Comparison of ENCODE assay signal across 16 cellular contexts in genomic region chr7:11170160-11170559, GRCh38.
DNase-seq lines count a peak whose midpoint lies in the region; ATAC-seq and TF ChIP-seq lines count a peak whose summit lies in the region.
"Had no signal": no experiment of that assay in that cellular context is flagged by ENCODE, and none has a peak within 500 bp of the region (broad histone marks: within the 10 kb centered on the region; RNA-seq: fewer than 3 reads in every experiment).

No MANE protein-coding gene starts in this region.

- H3K36me3 Mint-ChIP-seq in memory B cell (peaks cover 4% of the 10 kb centered on the region), osteocyte (ENCODE audit: unreplicated experiment) (peaks cover 4% of the 10 kb centered on the region)

- no peaks in the 10 kb centered on the region for H3K79me2 ChIP-seq in smooth muscle cell (ENCODE audit: low read depth)

- no peak for ATAC-seq in memory B cell (ENCODE audit: low read depth)
- ATAC-seq: foreskin keratinocyte, Panc1 had no signal

- H3K4me1 ChIP-seq in spleen (no peaks in the 10 kb centered on the region), smooth muscle cell (ENCODE audit: low read depth) (no peaks in the 10 kb centered on the region), vagina (no peaks in the 10 kb centered on the region)
- H3K4me1 ChIP-seq: foreskin keratinocyte, pancreas had no signal

- H3K27ac Mint-ChIP-seq in memory B cell (peak overlapping the region; percentile 63), osteocyte (ENCODE audit: unreplicated experiment) (no peak overlapping the region)
- H3K27ac Mint-ChIP-seq: activated naive CD4-positive, alpha-beta T cell treated with anti-CD3 and anti-CD28 coated beads for 36 hours had no signal

- no peaks in the 10 kb centered on the region for H3K27me3 Mint-ChIP-seq in memory B cell
- H3K27me3 Mint-ChIP-seq in osteocyte (ENCODE audit: unreplicated experiment) = no peaks in the 10 kb centered on the region

- H3K9me3 Mint-ChIP-seq in memory B cell (no peaks in the 10 kb centered on the region), osteocyte (ENCODE audit: unreplicated experiment) (no peaks in the 10 kb centered on the region)
- H3K9me3 Mint-ChIP-seq: activated naive CD4-positive, alpha-beta T cell treated with anti-CD3 and anti-CD28 coated beads for 36 hours had no signal

- H3K4me1 Mint-ChIP-seq in memory B cell (no peaks in the 10 kb centered on the region), osteocyte (ENCODE audit: unreplicated experiment) (peaks cover 9% of the 10 kb centered on the region)

- intact Hi-C loops in spleen (cut with DNase I; ENCODE audit: low total_unique reads) (no loop called here), vagina (cut with DNase I) (no loop called here)

- DNase-seq in DMS79 (lab: John Stamatoyannopoulos, UW) = peak; percentile 14
- DNase-seq in NCI-H2029 (lab: John Stamatoyannopoulos, UW) = peak; percentile 48
- peak; percentile 90 for DNase-seq in SHP77 treated with DMSO at 0.1 percent for 48 hours (lab: John Stamatoyannopoulos, UW)
- DNase-seq in memory B cell (ENCODE audit: low spot score in 2 of 2) = no peak
- DNase-seq in spleen = no peak
- no peak for DNase-seq in smooth muscle cell (lab: John Stamatoyannopoulos, UW; ENCODE audit: unreplicated experiment)
- DNase-seq in osteocyte (ENCODE audit: extremely low spot score, unreplicated experiment) = no peak
- DNase-seq in vagina (ENCODE audit: extremely low spot score in 2 of 2) = no peak
- DNase-seq: activated naive CD4-positive, alpha-beta T cell treated with anti-CD3 and anti-CD28 coated beads for 36 hours; brain microvascular endothelial cell; DND-41; effector CD8-positive, alpha-beta T cell; foreskin keratinocyte; pancreas had no signal

- no peaks in the 10 kb centered on the region for H3K27me3 ChIP-seq in spleen (replicated peaks in 1 of 7)
- no peaks in the 10 kb centered on the region for H3K27me3 ChIP-seq in smooth muscle cell (ENCODE audit: low read depth)
- H3K27me3 ChIP-seq in vagina = no peaks in the 10 kb centered on the region
- H3K27me3 ChIP-seq: brain microvascular endothelial cell, foreskin keratinocyte, pancreas had no signal

- H3K9me3 ChIP-seq in spleen (no peaks in the 10 kb centered on the region), smooth muscle cell (replicated peaks; ENCODE audit: low read depth) (no peaks in the 10 kb centered on the region), vagina (no peaks in the 10 kb centered on the region)
- H3K9me3 ChIP-seq: pancreas had no signal

- H3K4me2 ChIP-seq in smooth muscle cell = no peak overlapping the region
- H3K4me2 ChIP-seq: KMS-11 had no signal

- no peaks in the 10 kb centered on the region for H3F3A ChIP-seq in smooth muscle cell (ENCODE audit: low read depth)

- H2AFZ ChIP-seq in smooth muscle cell (ENCODE audit: low read depth) = no peak overlapping the region

- no peak overlapping the region for H3K9ac ChIP-seq in smooth muscle cell (ENCODE audit: low read depth)
- H3K9ac ChIP-seq: KMS-11 had no signal

- no peaks in the 10 kb centered on the region for H3K36me3 ChIP-seq in spleen
- H3K36me3 ChIP-seq in smooth muscle cell (ENCODE audit: low read depth) = no peaks in the 10 kb centered on the region
- H3K36me3 ChIP-seq in vagina = no peaks in the 10 kb centered on the region
- H3K36me3 ChIP-seq: brain microvascular endothelial cell, pancreas had no signal

- WGBS in spleen, 5 donors = 68 to 80% (median 72%) methylated on average over 2 of the region's 2 CpGs
- WGBS in smooth muscle cell (ENCODE audit: low lambda C conversion rate) = 89% methylated on average over 2 of the region's 2 CpGs

- no peak for TF ChIP-seq POLR2A in spleen (IDR thresholded peaks at IDR 0.05)
- TF ChIP-seq POLR2A in vagina (IDR thresholded peaks at IDR 0.05) = no peak

- H3K4me3 Mint-ChIP-seq in memory B cell (no peak overlapping the region), osteocyte (ENCODE audit: unreplicated experiment) (no peak overlapping the region)
- H3K4me3 Mint-ChIP-seq: activated naive CD4-positive, alpha-beta T cell treated with anti-CD3 and anti-CD28 coated beads for 36 hours had no signal

- H3K27ac ChIP-seq in spleen = no peak overlapping the region
- no peak overlapping the region for H3K27ac ChIP-seq in smooth muscle cell (ENCODE audit: low read depth)
- H3K27ac ChIP-seq in vagina = no peak overlapping the region
- H3K27ac ChIP-seq: brain microvascular endothelial cell, foreskin keratinocyte, KMS-11, pancreas had no signal

- no peaks in the 10 kb centered on the region for H4K20me1 ChIP-seq in smooth muscle cell (ENCODE audit: low read depth)

- H3K4me3 ChIP-seq in spleen (no peak overlapping the region), smooth muscle cell (no peak overlapping the region), vagina (no peak overlapping the region)
- H3K4me3 ChIP-seq: pancreas had no signal

- TF ChIP-seq CTCF in spleen (IDR thresholded peaks at IDR 0.05 in 8 of 11, conservative IDR thresholded peaks at IDR 0.05 in 3 of 11) = no peak
- TF ChIP-seq CTCF in smooth muscle cell (IDR thresholded peaks at IDR 0.05; ENCODE audit: borderline replicate concordance, insufficient read depth, poor library complexity, severe bottlenecking) = no peak
- no peak for TF ChIP-seq CTCF in osteocyte (IDR thresholded peaks at IDR 0.05)
- no peak for TF ChIP-seq CTCF in vagina (IDR thresholded peaks at IDR 0.05)

Comparison
In these comparisons a context has a peak if more than half of its experiments do, and no peak if none do; other contexts are left out.
1. DNase-seq: peak in DMS79 (single experiment), NCI-H2029 (single experiment) and SHP77 treated with DMSO at 0.1 percent for 48 hours (single experiment); none in memory B cell (0 of 2), spleen (single experiment), smooth muscle cell (single experiment), osteocyte (single experiment) and vagina (0 of 2).